ENCODE assay signal across 8 cellular contexts in genomic region chr1:25239681-25240541, GRCh38. TPM values are rescaled to one million over a fixed set of nuclear protein-coding genes. Genes with fewer than 3 reads are reported as not detected.
DNase-seq lines count a peak whose midpoint lies in the region; FAIRE-seq and TF ChIP-seq lines count a peak whose summit lies in the region.

No MANE protein-coding gene starts in this region.

- POLR2A ChIA-PET in endothelial cell of umbilical vein (lab: Charles Lee) = interaction anchor here (0.5 to 1.4 kb wide), 3 partner anchors 8 to 1567 kb away, joined by 3 to 5 read pairs (median 3); partner anchors contain the start of gene RSRP1

- H3K27ac ChIP-seq in endothelial cell of umbilical vein (ENCODE audit: insufficient read depth, low read depth, low read length) = peak overlapping the region; percentile 36

- H3K4me1 ChIP-seq in NT2/D1 (ENCODE audit: insufficient read depth, insufficient read length) (no peaks in the 10 kb centered on the region), endothelial cell of umbilical vein (ENCODE audit: control insufficient read depth, extremely low read depth, insufficient read depth, low read length) (peaks cover 19% of the 10 kb centered on the region)

- peak overlapping the region; percentile 71 for H3K4me2 ChIP-seq in endothelial cell of umbilical vein (ENCODE audit: insufficient read depth, low read length)

- no TSS peak for BruUV-seq in endothelial cell of umbilical vein (replicated peaks; lab: Mats Ljungman, UMichigan)

- intact Hi-C loops in endothelial cell of umbilical vein (cut with micrococcal nuclease) = loop anchor here (1.0 to 10.0 kb wide), 2 partner anchors 7 to 565 kb away; partner anchors contain the start of genes RSRP1 and SELENON

- H3K9me1 ChIP-seq in endothelial cell of umbilical vein (replicated peaks; ENCODE audit: control insufficient read depth, extremely low read depth, insufficient read depth, low read length) = no peaks in the 10 kb centered on the region

- TF ChIP-seq POLR2A in endothelial cell of umbilical vein (IDR thresholded peaks at IDR 0.05; ENCODE audit: low read depth, low read length) = peak; percentile 89

- CTCF ChIA-PET in endothelial cell of umbilical vein (lab: Charles Lee) = interaction anchor here (0.6 to 1.6 kb wide), 7 partner anchors 9 to 281 kb away, joined by 3 to 12 read pairs (median 5); no protein-coding TSS in a partner anchor

- peaks cover 76% of the 10 kb centered on the region for H3K36me3 ChIP-seq in NT2/D1 (ENCODE audit: insufficient read depth, insufficient read length, low read length)
- H3K36me3 ChIP-seq in endothelial cell of umbilical vein (ENCODE audit: control insufficient read depth in 2 of 2, extremely low read depth in 1 of 2, insufficient read depth in 2 of 2, low read length in 2 of 2) = peaks cover 7 to 24% of the 10 kb centered on the region in 2 experiments

- H3K79me2 ChIP-seq in endothelial cell of umbilical vein (ENCODE audit: control insufficient read depth, insufficient read depth, low read length) = peaks cover 16% of the 10 kb centered on the region

- DNase-seq in COLO829 (ENCODE audit: low spot score) (peak; percentile 72), GM20000 (ENCODE audit: low spot score) (peak; percentile 86), HT1080 (ENCODE audit: low read depth) (peak; percentile 91), NT2/D1 (ENCODE audit: low read depth, low spot score) (peak; percentile 82), endothelial cell of umbilical vein (ENCODE audit: low read depth, low spot score) (peak; percentile 91), middle frontal gyrus (ENCODE audit: extremely low spot score, low spot score) (peak; percentile 80)
- peak; percentile 79 for DNase-seq in activated CD8-positive, alpha-beta memory T cell treated with anti-CD3 and anti-CD28 coated beads, Interleukin-2, amount 50 U/mL, for 24 hours (ENCODE audit: extremely low read depth)
- peak; percentile 69 to 71 for DNase-seq in stimulated activated CD8-positive, alpha-beta memory T cell treated with anti-CD3 and anti-CD28 coated beads, Interleukin-2, amount 100 ng/mL, for 1 hour (ENCODE audit: low read depth in 2 of 2)

- dilution Hi-C loops in endothelial cell of umbilical vein (cut with MboI; ENCODE audit: extremely low pct_ligation_motif_present, low sequenced_read_pairs) = no loop called here

- peaks cover 9% of the 10 kb centered on the region for H4K20me1 ChIP-seq in endothelial cell of umbilical vein (replicated peaks; ENCODE audit: control insufficient read depth, extremely low read depth, insufficient read depth, low read length)

- H3K4me3 ChIP-seq in NT2/D1 (ENCODE audit: insufficient read length, low read depth) (no peak overlapping the region), endothelial cell of umbilical vein (replicated peaks in 1 of 3; ENCODE audit: insufficient read depth in 1 of 3, low read depth in 1 of 3, low read length in 3 of 3) (peak overlapping the region; percentile 5 to 43 (median 29))

- peak; percentile 93 for FAIRE-seq in endothelial cell of umbilical vein (lab: Jason Lieb, UNC)

- H3K9ac ChIP-seq in NT2/D1 (ENCODE audit: insufficient read length, low read depth) = peak overlapping the region; percentile 11
- peak overlapping the region; percentile 39 for H3K9ac ChIP-seq in endothelial cell of umbilical vein (replicated peaks; ENCODE audit: extremely low read depth, insufficient read depth, low read length)

- H3K27me3 ChIP-seq in NT2/D1 (ENCODE audit: insufficient read depth, insufficient read length) = no peaks in the 10 kb centered on the region
- H3K27me3 ChIP-seq in endothelial cell of umbilical vein (ENCODE audit: control insufficient read depth in 2 of 2, insufficient read depth in 2 of 2, low read length in 2 of 2) = no peaks in the 10 kb centered on the region

- H3K9me3 ChIP-seq in NT2/D1 (ENCODE audit: insufficient read depth, low read length) (no peaks in the 10 kb centered on the region), endothelial cell of umbilical vein (replicated peaks; ENCODE audit: control insufficient read depth, insufficient read depth, low read length) (no peaks in the 10 kb centered on the region)

- TF ChIP-seq CTCF in GM20000 (IDR thresholded peaks at IDR 0.05; ENCODE audit: extremely low read depth, missing control alignments) = peak; percentile 41
- TF ChIP-seq CTCF in endothelial cell of umbilical vein (IDR thresholded peaks at IDR 0.05; ENCODE audit: extremely low read depth in 1 of 2, insufficient read depth in 1 of 2, low read depth in 1 of 2, low read length in 2 of 2) = peak; percentile 62 to 76

- H2AFZ ChIP-seq in endothelial cell of umbilical vein (ENCODE audit: low read depth, low read length) = peak overlapping the region; percentile 21

TF ChIP-seq in endothelial cell of umbilical vein, 7 proteins besides CTCF, POLR2A, EP300 and RAD21:
- no peak for TF ChIP-seq EZH2 (IDR thresholded peaks at IDR 0.05; ENCODE audit: borderline replicate concordance, low read depth, low read length, severe bottlenecking)
- peak; percentile 81 for TF ChIP-seq POLR2AphosphoS5 (IDR thresholded peaks at IDR 0.05; ENCODE audit: insufficient read depth, low read depth, low read length)

RNA-seq across cellular contexts. Expression of gene RSRP1, which starts 7.3 kb away (rescaled TPM):
- 32.5 and 33.8 TPM in 2 replicates for total RNA-seq in HT1080 (2014; rRNA removed; shearing (Covaris generic))
- 12.0 and 15.2 TPM in 2 replicates for polyA plus RNA-seq in HT1080 (2015; cell fraction: cytosol; rRNA removed)
- 259 and 333 TPM in 2 replicates for polyA plus RNA-seq in HT1080 (2015; cell fraction: nucleus; rRNA removed)
- total RNA-seq in endothelial cell of umbilical vein = 99.4 and 102 TPM in 2 replicates
- polyA plus RNA-seq in endothelial cell of umbilical vein = 42.5 and 50.5 TPM in 2 replicates
- polyA plus RNA-seq in endothelial cell of umbilical vein (2011; cell fraction: cytosol; rRNA removed) = 18.4 and 30.7 TPM in 2 replicates
- polyA plus RNA-seq in endothelial cell of umbilical vein (2011; cell fraction: nucleus; rRNA removed) = 345 and 504 TPM in 2 replicates
- polyA plus RNA-seq in endothelial cell of umbilical vein (2012) = 41.7 and 54.9 TPM in 2 replicates
- 64.9 and 68.5 TPM in 2 replicates for polyA minus RNA-seq in endothelial cell of umbilical vein
- 24.6 TPM for polyA minus RNA-seq in endothelial cell of umbilical vein (2011; cell fraction: cytosol; rRNA and poly(A)+ RNA removed)
- 135 and 169 TPM in 2 replicates for polyA minus RNA-seq in endothelial cell of umbilical vein (2011; cell fraction: nucleus; rRNA and poly(A)+ RNA removed)

RNA-seq across cellular contexts. Expression of gene SYF2, which starts 7.6 kb away (rescaled TPM):
- total RNA-seq in HT1080 (2014; rRNA removed; shearing (Covaris generic)) = 49.1 and 51.1 TPM in 2 replicates
- 68.8 and 74.7 TPM in 2 replicates for polyA plus RNA-seq in HT1080 (2015; cell fraction: cytosol; rRNA removed)
- 41.3 and 43.1 TPM in 2 replicates for polyA plus RNA-seq in HT1080 (2015; cell fraction: nucleus; rRNA removed)
- 38.0 and 40.2 TPM in 2 replicates for total RNA-seq in endothelial cell of umbilical vein
- 5.9 and 9.3 TPM in 2 replicates for polyA plus RNA-seq in endothelial cell of umbilical vein
- 25.7 and 27.4 TPM in 2 replicates for polyA plus RNA-seq in endothelial cell of umbilical vein (2011; cell fraction: cytosol; rRNA removed)
- polyA plus RNA-seq in endothelial cell of umbilical vein (2011; cell fraction: nucleus; rRNA removed) = 11.3 and 16.2 TPM in 2 replicates
- 35.8 and 50.8 TPM in 2 replicates for polyA plus RNA-seq in endothelial cell of umbilical vein (2012)
- polyA minus RNA-seq in endothelial cell of umbilical vein = 4.9 and 5.9 TPM in 2 replicates
- 6.2 TPM for polyA minus RNA-seq in endothelial cell of umbilical vein (2011; cell fraction: cytosol; rRNA and poly(A)+ RNA removed)
- polyA minus RNA-seq in endothelial cell of umbilical vein (2011; cell fraction: nucleus; rRNA and poly(A)+ RNA removed) = 11.2 and 11.4 TPM in 2 replicates

RNA-seq across cellular contexts. Expression of gene RHD, which starts 32.4 kb away (rescaled TPM):
- total RNA-seq in HT1080 (2014; rRNA removed; shearing (Covaris generic)) = not detected in 2 replicates
- polyA plus RNA-seq in HT1080 (2015; cell fraction: cytosol; rRNA removed) = not detected in 2 replicates
- polyA plus RNA-seq in HT1080 (2015; cell fraction: nucleus; rRNA removed) = not detected in 2 replicates
- not detected in 2 replicates for total RNA-seq in endothelial cell of umbilical vein
- not detected in 2 replicates for polyA plus RNA-seq in endothelial cell of umbilical vein
- polyA plus RNA-seq in endothelial cell of umbilical vein (2011; cell fraction: cytosol; rRNA removed) = not detected in 2 replicates
- polyA plus RNA-seq in endothelial cell of umbilical vein (2011; cell fraction: nucleus; rRNA removed) = not detected in 2 replicates
- polyA plus RNA-seq in endothelial cell of umbilical vein (2012) = 0.10 and 0.17 TPM in 2 replicates
- polyA minus RNA-seq in endothelial cell of umbilical vein = 1.2 and 5.0 TPM in 2 replicates
- polyA minus RNA-seq in endothelial cell of umbilical vein (2011; cell fraction: cytosol; rRNA and poly(A)+ RNA removed) = not detected
- polyA minus RNA-seq in endothelial cell of umbilical vein (2011; cell fraction: nucleus; rRNA and poly(A)+ RNA removed) = not detected in 2 replicates
